In genomic region chr6:107140581-107140980, GRCh38 we compare ENCODE assay signal across 28 cellular contexts.
"Had no signal": no experiment of that assay in that cellular context is flagged by ENCODE, and none has a peak within 500 bp of the region (broad histone marks: within the 10 kb centered on the region; RNA-seq: fewer than 3 reads in every experiment).

No MANE protein-coding gene starts in this region.

- H3K27me3 ChIP-seq: Peyer's patch, SJSA1 had no signal

- H3K36me3 ChIP-seq: Peyer's patch, SJSA1 had no signal

- H3K4me1 ChIP-seq: Peyer's patch, SJSA1 had no signal

- H3K9me3 ChIP-seq: Peyer's patch, SJSA1, SK-N-SH had no signal

- H3K9ac ChIP-seq: KMS-11, SK-N-SH had no signal

- ATAC-seq: activated naive CD8-positive, alpha-beta T cell treated with anti-CD3 and anti-CD28 coated beads, Interleukin-2, amount 50 U/mL, for 24 hours; activated T-cell treated with anti-CD3 and anti-CD28 coated beads, Interleukin-2, amount 50 U/mL, for 4 hours; PC-3 had no signal

- H3K4me2 ChIP-seq: KMS-11, SK-N-SH had no signal

- H3K27ac ChIP-seq: KMS-11, Peyer's patch, SJSA1 had no signal

- DNase-seq: activated B cell treated with CpG ODN at 0.5 μM for 24 hours; activated CD4-positive, alpha-beta memory T cell treated with anti-CD3 and anti-CD28 coated beads for 36 hours; activated CD4-positive, alpha-beta T cell treated with anti-CD3 and anti-CD28 coated beads for 4 hours; activated CD4-positive, alpha-beta T cell treated with anti-CD3 and anti-CD28 coated beads, Interleukin-2, amount 50 U/mL, for 1 hour; activated CD4-positive, CD25-positive, alpha-beta regulatory T cell treated with anti-CD3 and anti-CD28 coated beads, Interleukin-2, amount 50 U/mL, for 72 hours; activated CD8-positive, alpha-beta memory T cell treated with anti-CD3 and anti-CD28 coated beads, Interleukin-2, amount 50 U/mL, for 4 hours; activated naive CD4-positive, alpha-beta T cell treated with anti-CD3 and anti-CD28 coated beads, Interleukin-2, amount 10 ng/mL, durations not matched to agents 7 days and 5 days; activated naive CD8-positive, alpha-beta T cell treated with anti-CD3 and anti-CD28 coated beads, Interleukin-2, amount 50 U/mL, for 24 hours; activated T-cell treated with anti-CD3 and anti-CD28 coated beads for 4 hours; activated T-cell treated with anti-CD3 and anti-CD28 coated beads, Interleukin-2, amount 50 U/mL, for 4 hours; anterior cingulate cortex; caudate nucleus; cerebellar nuclear complex; NCI-H1105; NCI-H1417 treated with DMSO at 0.1 percent for 48 hours; NCI-H187 treated with DMSO at 0.1 percent for 48 hours; NCI-H2081; NCI-H226; NCI-H446 treated with DMSO at 0.1 percent for 48 hours; NCI-H524; NCI-H748 treated with DMSO at 0.1 percent for 48 hours; PC-3; Peyer's patch; RPMI8226; SHP77 treated with DMSO at 0.1 percent for 48 hours; SK-N-SH had no signal

- H3K4me3 ChIP-seq: Peyer's patch, SJSA1 had no signal

- H3K9me2 ChIP-seq: SK-N-SH had no signal
